ENCODE assay signal across 29 cellular contexts in genomic region chr14:99587463-99588278, GRCh38. TPM values are rescaled to one million over a fixed set of nuclear protein-coding genes. Genes with fewer than 3 reads are reported as not detected.
DNase-seq lines count a peak whose midpoint lies in the region; ATAC-seq and TF ChIP-seq lines count a peak whose summit lies in the region.
"Had no signal": no experiment of that assay in that cellular context is flagged by ENCODE, and none has a peak within 500 bp of the region (broad histone marks: within the 10 kb centered on the region; RNA-seq: fewer than 3 reads in every experiment).

No MANE protein-coding gene starts in this region.

- TF ChIP-seq EP300 in gastroesophageal sphincter (IDR thresholded peaks at IDR 0.05): no peak

- peaks cover 44% of the 10 kb centered on the region for H3K9me1 ChIP-seq in IMR-90 (ENCODE audit: insufficient read depth, low read length)

- H3K4me3 ChIP-seq in IMR-90 (ENCODE audit: insufficient read depth, low read depth, low read length) (no peak overlapping the region), gastroesophageal sphincter (no peak overlapping the region), smooth muscle cell (no peak overlapping the region)
- H3K4me3 ChIP-seq: coronary artery, upper lobe of right lung had no signal

- ATAC-seq in IMR-90 (ENCODE audit: low read depth) (no peak), gastroesophageal sphincter (no peak), HG03196 (IDR thresholded peaks at IDR 0.05; ENCODE audit: unreplicated experiment) (no peak), GM21619 (IDR thresholded peaks at IDR 0.05; ENCODE audit: unreplicated experiment) (no peak)
- ATAC-seq: activated CD8-positive, alpha-beta T cell treated with anti-CD3 and anti-CD28 coated beads for 36 hours; activated naive CD4-positive, alpha-beta T cell treated with anti-CD3 and anti-CD28 coated beads, Interleukin-2, amount 50 U/mL, for 72 hours; left colon; upper lobe of right lung had no signal

- TF ChIP-seq POLR2A in IMR-90 (IDR thresholded peaks at IDR 0.05; ENCODE audit: low read depth, low read length): no peak
- no peak for TF ChIP-seq POLR2A in gastroesophageal sphincter (IDR thresholded peaks at IDR 0.05)

- no peak overlapping the region for H2BK15ac ChIP-seq in IMR-90 (ENCODE audit: low read depth, low read length)

- TF ChIP-seq CTCF in IMR-90 (conservative IDR thresholded peaks at IDR 0.05; ENCODE audit: low read depth, low read length) (no peak), gastroesophageal sphincter (IDR thresholded peaks at IDR 0.05) (no peak), smooth muscle cell (IDR thresholded peaks at IDR 0.05; ENCODE audit: borderline replicate concordance, insufficient read depth, poor library complexity, severe bottlenecking) (no peak)

- no peak overlapping the region for H2BK20ac ChIP-seq in IMR-90 (ENCODE audit: low read depth, low read length)

- peak overlapping the region; percentile 57 for H4K91ac ChIP-seq in IMR-90 (ENCODE audit: insufficient read depth, low read depth, low read length)

- H4K5ac ChIP-seq in IMR-90 (ENCODE audit: low read depth, low read length): no peak overlapping the region

- in situ Hi-C loops in G401 (cut with HindIII; ENCODE audit: low sequenced_read_pairs) (no loop called here), IMR-90 (cut with MboI; ENCODE audit: low sequenced_read_pairs) (no loop called here)

- peak overlapping the region; percentile 25 for H2BK5ac ChIP-seq in IMR-90 (ENCODE audit: low read depth, low read length, poor library complexity, severe bottlenecking)

- H3K79me2 ChIP-seq in smooth muscle cell (ENCODE audit: low read depth): no peaks in the 10 kb centered on the region

- H3K27ac ChIP-seq in IMR-90 (ENCODE audit: insufficient read depth, low read length) (no peak overlapping the region), gastroesophageal sphincter (peak overlapping the region in 3 of 4 donors; percentile 43 to 97 (median 56)), smooth muscle cell (ENCODE audit: low read depth) (no peak overlapping the region)
- H3K27ac ChIP-seq: coronary artery, epithelial cell of prostate, upper lobe of right lung had no signal

- no peak overlapping the region for H3K4me2 ChIP-seq in IMR-90 (ENCODE audit: low read depth, low read length)
- peak overlapping the region; percentile 31 for H3K4me2 ChIP-seq in smooth muscle cell

- DNase-seq in G401 (ENCODE audit: low spot score) (peak; percentile 26), IMR-90 (no peak), smooth muscle cell (lab: John Stamatoyannopoulos, UW; ENCODE audit: unreplicated experiment) (no peak), OCI-M1 (lab: John Stamatoyannopoulos, UW) (no peak), SHP77 (lab: John Stamatoyannopoulos, UW) (no peak)
- DNase-seq: activated CD4-positive, CD25-positive, alpha-beta regulatory T cell treated with anti-CD3 and anti-CD28 coated beads, Interleukin-2, amount 50 U/mL, for 72 hours; activated CD8-positive, alpha-beta T cell treated with anti-CD3 and anti-CD28 coated beads for 36 hours; aorta; DND-41; effector CD8-positive, alpha-beta T cell; glutamatergic neuron; KG1; left colon; NCI-H1105 treated with DMSO at 0.1 percent for 48 hours; NCI-H1930; NCI-H510A treated with DMSO at 0.1 percent for 48 hours; posterior cingulate gyrus; stimulated activated CD4-positive, alpha-beta T cell treated with anti-CD3 and anti-CD28 coated beads, Interleukin-15, amount 100 ng/mL, for 24 hours; stimulated activated CD4-positive, alpha-beta T cell treated with anti-CD3 and anti-CD28 coated beads, Interleukin-4, amount 100 ng/mL, for 4 hours; upper lobe of right lung had no signal

- CTCF ChIA-PET in IMR-90 (lab: Yijun Ruan, JAX): interaction anchor here (1.0 kb wide), 1 partner anchor 298 kb away, joined by 3 read pairs; no protein-coding TSS in a partner anchor

- TF ChIP-seq RAD21 in IMR-90 (IDR thresholded peaks at IDR 0.05; ENCODE audit: low read length): no peak

- no peaks in the 10 kb centered on the region for H3F3A ChIP-seq in smooth muscle cell (ENCODE audit: low read depth)

- H3K79me1 ChIP-seq in IMR-90 (ENCODE audit: low read depth in 1 of 2, low read length in 2 of 2): peaks cover 41 to 92% of the 10 kb centered on the region in 2 experiments

- POLR2A ChIA-PET in IMR-90 (lab: Charles Lee; ENCODE audit: unreplicated experiment): no interaction called here

- no peak overlapping the region; the same call in 1 of the 2 replicates for H3K18ac ChIP-seq in IMR-90 (ENCODE audit: low read depth, low read length)

- H3K23ac ChIP-seq in IMR-90 (ENCODE audit: low read depth, low read length): no peak overlapping the region

- H3K14ac ChIP-seq in IMR-90 (replicated peaks; ENCODE audit: low read depth, low read length): peak overlapping the region; percentile 65; the same call in 1 of the 2 replicates

- BruUV-seq in IMR-90 (replicated peaks; lab: Mats Ljungman, UMichigan): no TSS peak

- H3K27me3 ChIP-seq in IMR-90 (ENCODE audit: control insufficient read depth, insufficient read depth, low read length): no peaks in the 10 kb centered on the region
- H3K27me3 ChIP-seq in gastroesophageal sphincter: no peaks in the 10 kb centered on the region
- no peaks in the 10 kb centered on the region for H3K27me3 ChIP-seq in smooth muscle cell (ENCODE audit: low read depth)
- H3K27me3 ChIP-seq: upper lobe of right lung had no signal

- H3K9me3 ChIP-seq in IMR-90 (ENCODE audit: control insufficient read depth, insufficient read depth, low read length) (no peaks in the 10 kb centered on the region), gastroesophageal sphincter (no peaks in the 10 kb centered on the region), smooth muscle cell (replicated peaks; ENCODE audit: low read depth) (no peaks in the 10 kb centered on the region)
- H3K9me3 ChIP-seq: upper lobe of right lung had no signal

- intact Hi-C loops in IMR-90 (cut with micrococcal nuclease): no loop called here

- H2AK9ac ChIP-seq in IMR-90 (replicated peaks; ENCODE audit: low read depth, low read length, poor library complexity): no peak overlapping the region

- H3K4ac ChIP-seq in IMR-90 (ENCODE audit: low read depth, low read length): peak overlapping the region; percentile 80

- WGBS in IMR-90 (ENCODE audit: extremely low coverage in 2 of 2, insufficient read length in 1 of 2), 2 experiments: 100% methylated on average over 5 of the region's 18 CpGs; no CpG with 5 or more reads in 1 of the 2 experiments
- WGBS in gastroesophageal sphincter (ENCODE audit: low coverage in 1 of 2), 2 donors: 78 to 100% methylated on average over 3 to 4 of the region's 18 CpGs
- WGBS in smooth muscle cell (ENCODE audit: low lambda C conversion rate): 93% methylated on average over 17 of the region's 18 CpGs

- H3K36me3 ChIP-seq in IMR-90 (ENCODE audit: control insufficient read depth, insufficient read depth, low read length): no peaks in the 10 kb centered on the region
- H3K36me3 ChIP-seq in gastroesophageal sphincter: no peaks in the 10 kb centered on the region
- no peaks in the 10 kb centered on the region for H3K36me3 ChIP-seq in smooth muscle cell (ENCODE audit: low read depth)
- H3K36me3 ChIP-seq: upper lobe of right lung had no signal

- H2AK5ac ChIP-seq in IMR-90 (ENCODE audit: low read depth, low read length): peak overlapping the region; percentile 81; the same call in 1 of the 2 replicates

- no peak overlapping the region for H3K9ac ChIP-seq in IMR-90 (ENCODE audit: low read depth, low read length)
- no peak overlapping the region for H3K9ac ChIP-seq in smooth muscle cell (ENCODE audit: low read depth)

- H2BK120ac ChIP-seq in IMR-90 (ENCODE audit: low read depth, low read length): peak overlapping the region; percentile 57

- peaks cover 25% of the 10 kb centered on the region for H4K20me1 ChIP-seq in IMR-90 (ENCODE audit: insufficient read depth, low read length)
- peaks cover 18% of the 10 kb centered on the region for H4K20me1 ChIP-seq in smooth muscle cell (ENCODE audit: low read depth)

- H2AFZ ChIP-seq in IMR-90 (replicated peaks; ENCODE audit: low read length, poor library complexity) (no peak overlapping the region), smooth muscle cell (ENCODE audit: low read depth) (no peak overlapping the region)

- dilution Hi-C loops in IMR-90 (cut with HindIII; ENCODE audit: low sequenced_read_pairs, unreplicated experiment): no loop called here

- H4K8ac ChIP-seq in IMR-90 (ENCODE audit: low read depth in 2 of 2, low read length in 2 of 2): no peak overlapping the region; a peak in 1 of 4 replicates

- no peak overlapping the region for H3K56ac ChIP-seq in IMR-90 (ENCODE audit: extremely low read depth, insufficient read depth, low read length)

- peaks cover 42% of the 10 kb centered on the region for H3K4me1 ChIP-seq in IMR-90 (ENCODE audit: control insufficient read depth, insufficient read depth, low read length)
- peaks cover 2 to 73% (median 32%) of the 10 kb centered on the region in 3 donors for H3K4me1 ChIP-seq in gastroesophageal sphincter
- peaks cover 38% of the 10 kb centered on the region for H3K4me1 ChIP-seq in smooth muscle cell (ENCODE audit: low read depth)

TF ChIP-seq in IMR-90, 13 proteins besides CTCF, POLR2A, EP300 and RAD21 (continues in another document):
- no peak for TF ChIP-seq SMC3 (IDR thresholded peaks at IDR 0.05; ENCODE audit: low read depth, low read length)
- TF ChIP-seq BHLHE40 (IDR thresholded peaks at IDR 0.05; ENCODE audit: low read depth, low read length): no peak
- no peak for TF ChIP-seq CHD1 (IDR thresholded peaks at IDR 0.05; ENCODE audit: low read depth, low read length)

RNA-seq across cellular contexts. Expression of gene CCDC85C, which starts 16.3 kb away (rescaled TPM):
- total RNA-seq in G401 (2014; rRNA removed; shearing (Covaris generic)): 20.4 and 25.8 TPM in 2 replicates
- 13.9 and 16.0 TPM in 2 replicates for total RNA-seq in IMR-90 (2012; rRNA removed)
- polyA plus RNA-seq in IMR-90 (2012; rRNA removed): 19.0 and 22.2 TPM in 2 replicates
- polyA plus RNA-seq in IMR-90 (2012; cell fraction: cytosol; rRNA removed): 10.9 and 15.5 TPM in 2 replicates
- polyA plus RNA-seq in IMR-90 (2012; cell fraction: nucleus; rRNA removed; ENCODE audit: low replicate concordance): 11.3 and 20.4 TPM in 2 replicates
- total RNA-seq in gastroesophageal sphincter: 10 to 100 TPM; 14.0 to 58.2 (median 25.0) TPM
- 4.0 and 4.8 TPM in 2 replicates for total RNA-seq in smooth muscle cell
- 5.2 and 6.5 TPM in 2 replicates for polyA plus RNA-seq in smooth muscle cell

RNA-seq across cellular contexts. Expression of gene HHIPL1, which starts 57.3 kb away (rescaled TPM):
- 0.20 TPM in 1 of 2 replicates, not detected in the other for total RNA-seq in G401 (2014; rRNA removed; shearing (Covaris generic))
- total RNA-seq in IMR-90 (2012; rRNA removed) (0.56 and 0.72 TPM in 2 replicates), gastroesophageal sphincter (1 to 10 TPM; 2.7 to 9.6 (median 3.7) TPM), smooth muscle cell (9.1 and 9.6 TPM in 2 replicates)
- polyA plus RNA-seq in IMR-90 (2012; rRNA removed) (0.65 and 1.4 TPM in 2 replicates), smooth muscle cell (11.2 and 11.9 TPM in 2 replicates)
- 0.48 and 1.5 TPM in 2 replicates for polyA plus RNA-seq in IMR-90 (2012; cell fraction: cytosol; rRNA removed)
- 0.64 and 1.3 TPM in 2 replicates for polyA plus RNA-seq in IMR-90 (2012; cell fraction: nucleus; rRNA removed; ENCODE audit: low replicate concordance)
- total RNA-seq: activated T-helper 2 cell treated with anti-CD3 and anti-CD28 coated beads, Interferon-gamma antibody, Interleukin-2, Interleukin-4, amounts not matched to agents 10 μg/mL and 5 μg/mL and 100 μg/mL, durations not matched to agents 14 hours and 24 hours and 36 hours; MCF 10A; T-helper 2 cell treated with Interferon-gamma antibody and Interleukin-4, amounts not matched to agents 100 ng/mL and 5 ng/mL, for 36 hours had no signal

Comparison
In these comparisons a context has a peak if more than half of its experiments do, and no peak if none do; other contexts are left out.
1. H3K27ac ChIP-seq: peak in gastroesophageal sphincter (3 of 4); none in IMR-90 (single experiment) and smooth muscle cell (single experiment).